ENCODE assay signal across 14 cellular contexts in genomic region chr10:78424721-78425120, GRCh38.
DNase-seq lines count a peak whose midpoint lies in the region; FAIRE-seq lines count a peak whose summit lies in the region.
"Had no signal": no experiment of that assay in that cellular context is flagged by ENCODE, and none has a peak within 500 bp of the region (broad histone marks: within the 10 kb centered on the region; RNA-seq: fewer than 3 reads in every experiment).

No MANE protein-coding gene starts in this region.

- no peak overlapping the region for H3K4me2 ChIP-seq in mesendoderm (ENCODE audit: low read length)

- H3K36me3 ChIP-seq in mesendoderm (ENCODE audit: control insufficient read depth, insufficient read depth, low read length) = no peaks in the 10 kb centered on the region

- DNase-seq in DMS114 treated with DMSO at 0.1 percent for 48 hours (lab: John Stamatoyannopoulos, UW; ENCODE audit: unreplicated experiment) (peak; percentile 3), HuH-7 (ENCODE audit: low spot score) (peak; percentile 34), amniotic epithelial cell (ENCODE audit: low read depth) (peak; percentile 21), mesendoderm (peak; percentile 58), urothelium cell line (ENCODE audit: low spot score) (no peak), NCI-H146 treated with DMSO at 0.1 percent for 48 hours (lab: John Stamatoyannopoulos, UW; ENCODE audit: unreplicated experiment) (no peak)
- DNase-seq in stimulated activated CD4-positive, alpha-beta T cell treated with anti-CD3 and anti-CD28 coated beads, Interleukin-4, amount 100 ng/mL, for 24 hours = no peak
- DNase-seq in activated CD8-positive, alpha-beta memory T cell treated with anti-CD3 and anti-CD28 coated beads, Interleukin-2, amount 50 U/mL, for 48 hours = no peak
- DNase-seq: activated CD4-positive, alpha-beta T cell treated with anti-CD3 and anti-CD28 coated beads, Interleukin-2, amount 50 U/mL, for 1 hour; amygdala; foreskin melanocyte; NK-92 treated with Interleukin-12 subunit alpha and Interleukin-12 subunit beta, amount 100 ng/mL, for 24 hours; stimulated activated CD4-positive, alpha-beta T cell treated with anti-CD3 and anti-CD28 coated beads, Interleukin-1b, Interleukin-23, amount 100 ng/mL, for 48 hours had no signal

- no peak overlapping the region for H3K9ac ChIP-seq in mesendoderm (ENCODE audit: low read length)

- H3K4me1 ChIP-seq in mesendoderm (ENCODE audit: control insufficient read depth, low read depth, low read length) = peaks cover 3% of the 10 kb centered on the region

- no CpG with 5 or more reads among the region's 1 CpG for WGBS in mesendoderm (ENCODE audit: extremely low coverage, insufficient coverage, low lambda C conversion rate)

- H2AK5ac ChIP-seq in mesendoderm (ENCODE audit: low read length) = no peak overlapping the region

- H3K4me3 ChIP-seq in mesendoderm (ENCODE audit: low read length) = no peak overlapping the region

- no peaks in the 10 kb centered on the region for H3K79me1 ChIP-seq in mesendoderm (ENCODE audit: low read length)

- H3K79me2 ChIP-seq in mesendoderm (ENCODE audit: control insufficient read depth, insufficient read depth, low read length) = no peaks in the 10 kb centered on the region

- H2BK5ac ChIP-seq in mesendoderm (ENCODE audit: low read length) = no peak overlapping the region

- H3K4ac ChIP-seq in mesendoderm (ENCODE audit: low read depth, low read length) = no peak overlapping the region

- no peak for FAIRE-seq in urothelium cell line (lab: Jason Lieb, UNC)
- FAIRE-seq: HTR-8/SVneo had no signal

- H3K56ac ChIP-seq in mesendoderm (ENCODE audit: low read length) = no peak overlapping the region

- H4K5ac ChIP-seq in mesendoderm (ENCODE audit: low read length) = no peak overlapping the region

- no peaks in the 10 kb centered on the region for H3K27me3 ChIP-seq in mesendoderm (ENCODE audit: insufficient read depth, low read length, poor library complexity)

- H2BK15ac ChIP-seq in mesendoderm (replicated peaks; ENCODE audit: low read depth) = no peak overlapping the region

- no peak overlapping the region for H3K23ac ChIP-seq in mesendoderm (ENCODE audit: low read length)

- H3K27ac ChIP-seq in mesendoderm (ENCODE audit: low read depth, low read length) = no peak overlapping the region

- no peak overlapping the region for H3K18ac ChIP-seq in mesendoderm (ENCODE audit: low read length)

- no peak overlapping the region for H2BK120ac ChIP-seq in mesendoderm (ENCODE audit: low read depth, low read length)

- no peak overlapping the region for H4K8ac ChIP-seq in mesendoderm (ENCODE audit: low read depth, low read length)

Comparison
In these comparisons a context has a peak if more than half of its experiments do, and no peak if none do; other contexts are left out.
1. DNase-seq: peak in DMS114 treated with DMSO at 0.1 percent for 48 hours (single experiment), HuH-7 (single experiment), amniotic epithelial cell (single experiment) and mesendoderm (single experiment); none in stimulated activated CD4-positive, alpha-beta T cell treated with anti-CD3 and anti-CD28 coated beads, Interleukin-4, amount 100 ng/mL, for 24 hours (single experiment), activated CD8-positive, alpha-beta memory T cell treated with anti-CD3 and anti-CD28 coated beads, Interleukin-2, amount 50 U/mL, for 48 hours (single experiment), urothelium cell line (single experiment) and NCI-H146 treated with DMSO at 0.1 percent for 48 hours (single experiment).